In genomic region chr1:9112961-9113880, GRCh38 we compare ENCODE assay signal across 1 cellular context.
TF ChIP-seq lines count a peak whose summit lies in the region.

No MANE protein-coding gene starts in this region.

TF ChIP-seq in H1, 55 proteins besides CTCF, POLR2A, EP300 and RAD21:
- TF ChIP-seq TAF7 (optimal IDR thresholded peaks at IDR 0.05; ENCODE audit: borderline replicate concordance, low read depth, low read length) (no peak), MAFK (IDR thresholded peaks at IDR 0.05; ENCODE audit: low read depth, low read length) (no peak), SIRT6 (IDR thresholded peaks at IDR 0.05; ENCODE audit: low read length) (no peak), SAP30 (IDR thresholded peaks at IDR 0.05; ENCODE audit: insufficient read depth, insufficient replicate concordance, low read length) (no peak), BACH1 (IDR thresholded peaks at IDR 0.05; ENCODE audit: low read length) (no peak), RNF2 (IDR thresholded peaks at IDR 0.05; ENCODE audit: borderline replicate concordance, low read depth, low read length, missing control alignments, poor library complexity, severe bottlenecking) (no peak), HDAC6 (IDR thresholded peaks at IDR 0.05; ENCODE audit: low read depth, low read length) (no peak), POU5F1 (IDR thresholded peaks at IDR 0.05; ENCODE audit: low read depth, low read length) (no peak), USF2 (IDR thresholded peaks at IDR 0.05; ENCODE audit: low read length) (no peak), PHF8 (conservative IDR thresholded peaks at IDR 0.05; ENCODE audit: low read depth, low read length) (no peak), KDM4A (IDR thresholded peaks at IDR 0.05; ENCODE audit: low read depth, low read length, severe bottlenecking) (no peak), BRCA1 (IDR thresholded peaks at IDR 0.05; ENCODE audit: low read depth, low read length) (no peak), CEBPB (IDR thresholded peaks at IDR 0.05; ENCODE audit: low read depth, low read length) (no peak), ATF3 (IDR thresholded peaks at IDR 0.05; ENCODE audit: insufficient read depth, low read depth, low read length) (no peak)
